Comparison of ENCODE assay signal across 1 cellular context in the genomic region with DNA sequence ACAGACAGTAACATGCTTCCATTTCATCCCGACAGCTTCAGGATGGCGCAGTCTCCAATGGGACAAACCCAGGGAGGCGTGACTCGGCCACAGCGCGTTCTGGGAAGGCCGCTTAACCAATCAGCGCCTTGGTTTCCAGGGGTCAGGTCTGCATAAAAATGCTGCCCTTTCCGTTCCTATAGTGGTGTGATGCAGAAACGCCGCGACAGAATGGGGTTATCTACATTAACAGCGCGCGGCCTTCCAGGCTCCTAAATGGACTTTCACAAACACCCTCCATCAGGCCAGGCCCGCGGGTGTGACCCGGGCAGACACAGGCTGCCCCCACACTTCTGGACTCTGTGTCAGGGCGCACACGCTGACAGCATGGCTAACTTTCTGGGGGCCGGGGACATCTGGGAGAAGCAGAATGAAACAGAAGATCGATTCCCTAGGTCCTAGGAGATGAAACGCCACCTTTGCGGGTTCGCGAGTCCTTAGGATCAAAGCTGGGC.
TF ChIP-seq lines count a peak whose summit lies in the region.

No MANE protein-coding gene starts in this region.

TF ChIP-seq in HepG2, 621 proteins besides CTCF, POLR2A, EP300 and RAD21 (continued from another document and continues in another):
- TF ChIP-seq, protein P1, sequence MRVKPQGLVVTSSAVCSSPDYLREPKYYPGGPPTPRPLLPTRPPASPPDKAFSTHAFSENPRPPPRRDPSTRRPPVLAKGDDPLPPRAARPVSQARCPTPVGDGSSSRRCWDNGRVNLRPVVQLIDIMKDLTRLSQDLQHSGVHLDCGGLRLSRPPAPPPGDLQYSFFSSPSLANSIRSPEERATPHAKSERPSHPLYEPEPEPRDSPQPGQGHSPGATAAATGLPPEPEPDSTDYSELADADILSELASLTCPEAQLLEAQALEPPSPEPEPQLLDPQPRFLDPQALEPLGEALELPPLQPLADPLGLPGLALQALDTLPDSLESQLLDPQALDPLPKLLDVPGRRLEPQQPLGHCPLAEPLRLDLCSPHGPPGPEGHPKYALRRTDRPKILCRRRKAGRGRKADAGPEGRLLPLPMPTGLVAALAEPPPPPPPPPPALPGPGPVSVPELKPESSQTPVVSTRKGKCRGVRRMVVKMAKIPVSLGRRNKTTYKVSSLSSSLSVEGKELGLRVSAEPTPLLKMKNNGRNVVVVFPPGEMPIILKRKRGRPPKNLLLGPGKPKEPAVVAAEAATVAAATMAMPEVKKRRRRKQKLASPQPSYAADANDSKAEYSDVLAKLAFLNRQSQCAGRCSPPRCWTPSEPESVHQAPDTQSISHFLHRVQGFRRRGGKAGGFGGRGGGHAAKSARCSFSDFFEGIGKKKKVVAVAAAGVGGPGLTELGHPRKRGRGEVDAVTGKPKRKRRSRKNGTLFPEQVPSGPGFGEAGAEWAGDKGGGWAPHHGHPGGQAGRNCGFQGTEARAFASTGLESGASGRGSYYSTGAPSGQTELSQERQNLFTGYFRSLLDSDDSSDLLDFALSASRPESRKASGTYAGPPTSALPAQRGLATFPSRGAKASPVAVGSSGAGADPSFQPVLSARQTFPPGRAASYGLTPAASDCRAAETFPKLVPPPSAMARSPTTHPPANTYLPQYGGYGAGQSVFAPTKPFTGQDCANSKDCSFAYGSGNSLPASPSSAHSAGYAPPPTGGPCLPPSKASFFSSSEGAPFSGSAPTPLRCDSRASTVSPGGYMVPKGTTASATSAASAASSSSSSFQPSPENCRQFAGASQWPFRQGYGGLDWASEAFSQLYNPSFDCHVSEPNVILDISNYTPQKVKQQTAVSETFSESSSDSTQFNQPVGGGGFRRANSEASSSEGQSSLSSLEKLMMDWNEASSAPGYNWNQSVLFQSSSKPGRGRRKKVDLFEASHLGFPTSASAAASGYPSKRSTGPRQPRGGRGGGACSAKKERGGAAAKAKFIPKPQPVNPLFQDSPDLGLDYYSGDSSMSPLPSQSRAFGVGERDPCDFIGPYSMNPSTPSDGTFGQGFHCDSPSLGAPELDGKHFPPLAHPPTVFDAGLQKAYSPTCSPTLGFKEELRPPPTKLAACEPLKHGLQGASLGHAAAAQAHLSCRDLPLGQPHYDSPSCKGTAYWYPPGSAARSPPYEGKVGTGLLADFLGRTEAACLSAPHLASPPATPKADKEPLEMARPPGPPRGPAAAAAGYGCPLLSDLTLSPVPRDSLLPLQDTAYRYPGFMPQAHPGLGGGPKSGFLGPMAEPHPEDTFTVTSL (CRISPR knock-in tag; IDR thresholded peaks at IDR 0.05; ENCODE audit: borderline replicate concordance): no peak
- TF ChIP-seq ZNF644 (CRISPR knock-in tag; IDR thresholded peaks at IDR 0.05; ENCODE audit: low read depth) (no peak), NCOR1 (IDR thresholded peaks at IDR 0.05; ENCODE audit: borderline replicate concordance, low read length) (no peak), HNF4A (CRISPR knock-in tag; IDR thresholded peaks at IDR 0.05) (no peak), NR2C2 (CRISPR knock-in tag; IDR thresholded peaks at IDR 0.05; ENCODE audit: borderline replicate concordance) (peak; percentile 83), SCMH1 (CRISPR knock-in tag; IDR thresholded peaks at IDR 0.05; ENCODE audit: borderline replicate concordance) (no peak), WIZ (CRISPR knock-in tag; IDR thresholded peaks at IDR 0.05) (no peak), ZFP36L1 (CRISPR knock-in tag; IDR thresholded peaks at IDR 0.05) (no peak), ZNF234 (CRISPR knock-in tag; conservative IDR thresholded peaks at IDR 0.05) (no peak), KLF12 (CRISPR knock-in tag; IDR thresholded peaks at IDR 0.05; ENCODE audit: borderline replicate concordance) (no peak), KMT2B (CRISPR knock-in tag; IDR thresholded peaks at IDR 0.05) (peak; percentile 70), ZNF772 (CRISPR knock-in tag; IDR thresholded peaks at IDR 0.05) (no peak), ZNF264 (CRISPR knock-in tag; IDR thresholded peaks at IDR 0.05) (no peak), ZNF781 (CRISPR knock-in tag; IDR thresholded peaks at IDR 0.05; ENCODE audit: borderline replicate concordance, not compliant biosample characterization) (peak; percentile 36), TSC22D2 (CRISPR knock-in tag; IDR thresholded peaks at IDR 0.05; ENCODE audit: borderline replicate concordance) (no peak; the same call in 1 of the 2 replicates), ZFP41 (CRISPR knock-in tag; IDR thresholded peaks at IDR 0.05; ENCODE audit: borderline replicate concordance) (no peak), NR2F6 (IDR thresholded peaks at IDR 0.05) (peak; percentile 67), NR2F6 (CRISPR knock-in tag; IDR thresholded peaks at IDR 0.05) (peak; percentile 59), MYNN (CRISPR knock-in tag; IDR thresholded peaks at IDR 0.05; ENCODE audit: low read depth) (no peak), IRX3 (CRISPR knock-in tag; IDR thresholded peaks at IDR 0.05; ENCODE audit: borderline replicate concordance, low read depth) (no peak), HOXA9 (CRISPR knock-in tag; IDR thresholded peaks at IDR 0.05; ENCODE audit: borderline replicate concordance) (no peak), KDM1A (CRISPR knock-in tag; IDR thresholded peaks at IDR 0.05) (no peak), ZNF563 (CRISPR knock-in tag; IDR thresholded peaks at IDR 0.05) (no peak), SP1 (IDR thresholded peaks at IDR 0.05) (no peak), SP1 (CRISPR knock-in tag; IDR thresholded peaks at IDR 0.05) (peak; percentile 35; the same call in 1 of the 2 replicates), SNAI1 (CRISPR knock-in tag; IDR thresholded peaks at IDR 0.05; ENCODE audit: borderline replicate concordance) (no peak), ZNF121 (CRISPR knock-in tag; IDR thresholded peaks at IDR 0.05) (no peak), CHD4 (IDR thresholded peaks at IDR 0.05; ENCODE audit: borderline replicate concordance, low read length) (no peak), ZNF552 (CRISPR knock-in tag; IDR thresholded peaks at IDR 0.05; ENCODE audit: borderline replicate concordance) (no peak), ZNF678 (CRISPR knock-in tag; IDR thresholded peaks at IDR 0.05) (no peak), PHF20 (CRISPR knock-in tag; IDR thresholded peaks at IDR 0.05) (peak; percentile 51), IRF2 (CRISPR knock-in tag; IDR thresholded peaks at IDR 0.05) (no peak), KDM5B (CRISPR knock-in tag; IDR thresholded peaks at IDR 0.05; ENCODE audit: borderline replicate concordance) (no peak), FOXK2 (IDR thresholded peaks at IDR 0.05) (no peak), NFKB2 (CRISPR knock-in tag; IDR thresholded peaks at IDR 0.05; ENCODE audit: borderline replicate concordance) (no peak), BHLHE40 (IDR thresholded peaks at IDR 0.05; ENCODE audit: low read length) (no peak), NFATC3 (CRISPR knock-in tag; IDR thresholded peaks at IDR 0.05) (no peak), ZNF841 (CRISPR knock-in tag; IDR thresholded peaks at IDR 0.05; ENCODE audit: borderline replicate concordance) (no peak), ZNF777 (CRISPR knock-in tag; IDR thresholded peaks at IDR 0.05) (no peak), ZNF879 (CRISPR knock-in tag; IDR thresholded peaks at IDR 0.05) (no peak)
- TF ChIP-seq, protein P2, sequence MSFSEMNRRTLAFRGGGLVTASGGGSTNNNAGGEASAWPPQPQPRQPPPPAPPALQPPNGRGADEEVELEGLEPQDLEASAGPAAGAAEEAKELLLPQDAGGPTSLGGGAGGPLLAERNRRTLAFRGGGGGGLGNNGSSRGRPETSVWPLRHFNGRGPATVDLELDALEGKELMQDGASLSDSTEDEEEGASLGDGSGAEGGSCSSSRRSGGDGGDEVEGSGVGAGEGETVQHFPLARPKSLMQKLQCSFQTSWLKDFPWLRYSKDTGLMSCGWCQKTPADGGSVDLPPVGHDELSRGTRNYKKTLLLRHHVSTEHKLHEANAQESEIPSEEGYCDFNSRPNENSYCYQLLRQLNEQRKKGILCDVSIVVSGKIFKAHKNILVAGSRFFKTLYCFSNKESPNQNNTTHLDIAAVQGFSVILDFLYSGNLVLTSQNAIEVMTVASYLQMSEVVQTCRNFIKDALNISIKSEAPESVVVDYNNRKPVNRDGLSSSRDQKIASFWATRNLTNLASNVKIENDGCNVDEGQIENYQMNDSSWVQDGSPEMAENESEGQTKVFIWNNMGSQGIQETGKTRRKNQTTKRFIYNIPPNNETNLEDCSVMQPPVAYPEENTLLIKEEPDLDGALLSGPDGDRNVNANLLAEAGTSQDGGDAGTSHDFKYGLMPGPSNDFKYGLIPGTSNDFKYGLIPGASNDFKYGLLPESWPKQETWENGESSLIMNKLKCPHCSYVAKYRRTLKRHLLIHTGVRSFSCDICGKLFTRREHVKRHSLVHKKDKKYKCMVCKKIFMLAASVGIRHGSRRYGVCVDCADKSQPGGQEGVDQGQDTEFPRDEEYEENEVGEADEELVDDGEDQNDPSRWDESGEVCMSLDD (CRISPR knock-in tag; IDR thresholded peaks at IDR 0.05; ENCODE audit: borderline replicate concordance): no peak
- TF ChIP-seq, protein P3, sequence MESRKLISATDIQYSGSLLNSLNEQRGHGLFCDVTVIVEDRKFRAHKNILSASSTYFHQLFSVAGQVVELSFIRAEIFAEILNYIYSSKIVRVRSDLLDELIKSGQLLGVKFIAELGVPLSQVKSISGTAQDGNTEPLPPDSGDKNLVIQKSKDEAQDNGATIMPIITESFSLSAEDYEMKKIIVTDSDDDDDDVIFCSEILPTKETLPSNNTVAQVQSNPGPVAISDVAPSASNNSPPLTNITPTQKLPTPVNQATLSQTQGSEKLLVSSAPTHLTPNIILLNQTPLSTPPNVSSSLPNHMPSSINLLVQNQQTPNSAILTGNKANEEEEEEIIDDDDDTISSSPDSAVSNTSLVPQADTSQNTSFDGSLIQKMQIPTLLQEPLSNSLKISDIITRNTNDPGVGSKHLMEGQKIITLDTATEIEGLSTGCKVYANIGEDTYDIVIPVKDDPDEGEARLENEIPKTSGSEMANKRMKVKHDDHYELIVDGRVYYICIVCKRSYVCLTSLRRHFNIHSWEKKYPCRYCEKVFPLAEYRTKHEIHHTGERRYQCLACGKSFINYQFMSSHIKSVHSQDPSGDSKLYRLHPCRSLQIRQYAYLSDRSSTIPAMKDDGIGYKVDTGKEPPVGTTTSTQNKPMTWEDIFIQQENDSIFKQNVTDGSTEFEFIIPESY (CRISPR knock-in tag; IDR thresholded peaks at IDR 0.05): no peak
- TF ChIP-seq, protein P4, sequence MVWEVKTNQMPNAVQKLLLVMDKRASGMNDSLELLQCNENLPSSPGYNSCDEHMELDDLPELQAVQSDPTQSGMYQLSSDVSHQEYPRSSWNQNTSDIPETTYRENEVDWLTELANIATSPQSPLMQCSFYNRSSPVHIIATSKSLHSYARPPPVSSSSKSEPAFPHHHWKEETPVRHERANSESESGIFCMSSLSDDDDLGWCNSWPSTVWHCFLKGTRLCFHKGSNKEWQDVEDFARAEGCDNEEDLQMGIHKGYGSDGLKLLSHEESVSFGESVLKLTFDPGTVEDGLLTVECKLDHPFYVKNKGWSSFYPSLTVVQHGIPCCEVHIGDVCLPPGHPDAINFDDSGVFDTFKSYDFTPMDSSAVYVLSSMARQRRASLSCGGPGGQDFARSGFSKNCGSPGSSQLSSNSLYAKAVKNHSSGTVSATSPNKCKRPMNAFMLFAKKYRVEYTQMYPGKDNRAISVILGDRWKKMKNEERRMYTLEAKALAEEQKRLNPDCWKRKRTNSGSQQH (CRISPR knock-in tag; IDR thresholded peaks at IDR 0.05; ENCODE audit: low read depth): no peak
- TF ChIP-seq, protein P5, sequence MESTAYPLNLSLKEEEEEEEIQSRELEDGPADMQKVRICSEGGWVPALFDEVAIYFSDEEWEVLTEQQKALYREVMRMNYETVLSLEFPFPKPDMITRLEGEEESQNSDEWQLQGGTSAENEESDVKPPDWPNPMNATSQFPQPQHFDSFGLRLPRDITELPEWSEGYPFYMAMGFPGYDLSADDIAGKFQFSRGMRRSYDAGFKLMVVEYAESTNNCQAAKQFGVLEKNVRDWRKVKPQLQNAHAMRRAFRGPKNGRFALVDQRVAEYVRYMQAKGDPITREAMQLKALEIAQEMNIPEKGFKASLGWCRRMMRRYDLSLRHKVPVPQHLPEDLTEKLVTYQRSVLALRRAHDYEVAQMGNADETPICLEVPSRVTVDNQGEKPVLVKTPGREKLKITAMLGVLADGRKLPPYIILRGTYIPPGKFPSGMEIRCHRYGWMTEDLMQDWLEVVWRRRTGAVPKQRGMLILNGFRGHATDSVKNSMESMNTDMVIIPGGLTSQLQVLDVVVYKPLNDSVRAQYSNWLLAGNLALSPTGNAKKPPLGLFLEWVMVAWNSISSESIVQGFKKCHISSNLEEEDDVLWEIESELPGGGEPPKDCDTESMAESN (CRISPR knock-in tag; conservative IDR thresholded peaks at IDR 0.05): no peak
- TF ChIP-seq, protein P6, sequence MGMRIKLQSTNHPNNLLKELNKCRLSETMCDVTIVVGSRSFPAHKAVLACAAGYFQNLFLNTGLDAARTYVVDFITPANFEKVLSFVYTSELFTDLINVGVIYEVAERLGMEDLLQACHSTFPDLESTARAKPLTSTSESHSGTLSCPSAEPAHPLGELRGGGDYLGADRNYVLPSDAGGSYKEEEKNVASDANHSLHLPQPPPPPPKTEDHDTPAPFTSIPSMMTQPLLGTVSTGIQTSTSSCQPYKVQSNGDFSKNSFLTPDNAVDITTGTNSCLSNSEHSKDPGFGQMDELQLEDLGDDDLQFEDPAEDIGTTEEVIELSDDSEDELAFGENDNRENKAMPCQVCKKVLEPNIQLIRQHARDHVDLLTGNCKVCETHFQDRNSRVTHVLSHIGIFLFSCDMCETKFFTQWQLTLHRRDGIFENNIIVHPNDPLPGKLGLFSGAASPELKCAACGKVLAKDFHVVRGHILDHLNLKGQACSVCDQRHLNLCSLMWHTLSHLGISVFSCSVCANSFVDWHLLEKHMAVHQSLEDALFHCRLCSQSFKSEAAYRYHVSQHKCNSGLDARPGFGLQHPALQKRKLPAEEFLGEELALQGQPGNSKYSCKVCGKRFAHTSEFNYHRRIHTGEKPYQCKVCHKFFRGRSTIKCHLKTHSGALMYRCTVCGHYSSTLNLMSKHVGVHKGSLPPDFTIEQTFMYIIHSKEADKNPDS (CRISPR knock-in tag; IDR thresholded peaks at IDR 0.05): no peak
- TF ChIP-seq, protein P7, sequence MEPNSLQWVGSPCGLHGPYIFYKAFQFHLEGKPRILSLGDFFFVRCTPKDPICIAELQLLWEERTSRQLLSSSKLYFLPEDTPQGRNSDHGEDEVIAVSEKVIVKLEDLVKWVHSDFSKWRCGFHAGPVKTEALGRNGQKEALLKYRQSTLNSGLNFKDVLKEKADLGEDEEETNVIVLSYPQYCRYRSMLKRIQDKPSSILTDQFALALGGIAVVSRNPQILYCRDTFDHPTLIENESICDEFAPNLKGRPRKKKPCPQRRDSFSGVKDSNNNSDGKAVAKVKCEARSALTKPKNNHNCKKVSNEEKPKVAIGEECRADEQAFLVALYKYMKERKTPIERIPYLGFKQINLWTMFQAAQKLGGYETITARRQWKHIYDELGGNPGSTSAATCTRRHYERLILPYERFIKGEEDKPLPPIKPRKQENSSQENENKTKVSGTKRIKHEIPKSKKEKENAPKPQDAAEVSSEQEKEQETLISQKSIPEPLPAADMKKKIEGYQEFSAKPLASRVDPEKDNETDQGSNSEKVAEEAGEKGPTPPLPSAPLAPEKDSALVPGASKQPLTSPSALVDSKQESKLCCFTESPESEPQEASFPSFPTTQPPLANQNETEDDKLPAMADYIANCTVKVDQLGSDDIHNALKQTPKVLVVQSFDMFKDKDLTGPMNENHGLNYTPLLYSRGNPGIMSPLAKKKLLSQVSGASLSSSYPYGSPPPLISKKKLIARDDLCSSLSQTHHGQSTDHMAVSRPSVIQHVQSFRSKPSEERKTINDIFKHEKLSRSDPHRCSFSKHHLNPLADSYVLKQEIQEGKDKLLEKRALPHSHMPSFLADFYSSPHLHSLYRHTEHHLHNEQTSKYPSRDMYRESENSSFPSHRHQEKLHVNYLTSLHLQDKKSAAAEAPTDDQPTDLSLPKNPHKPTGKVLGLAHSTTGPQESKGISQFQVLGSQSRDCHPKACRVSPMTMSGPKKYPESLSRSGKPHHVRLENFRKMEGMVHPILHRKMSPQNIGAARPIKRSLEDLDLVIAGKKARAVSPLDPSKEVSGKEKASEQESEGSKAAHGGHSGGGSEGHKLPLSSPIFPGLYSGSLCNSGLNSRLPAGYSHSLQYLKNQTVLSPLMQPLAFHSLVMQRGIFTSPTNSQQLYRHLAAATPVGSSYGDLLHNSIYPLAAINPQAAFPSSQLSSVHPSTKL (CRISPR knock-in tag; IDR thresholded peaks at IDR 0.05): no peak
